ENCODE assay signal across 25 cellular contexts in the genomic region with DNA sequence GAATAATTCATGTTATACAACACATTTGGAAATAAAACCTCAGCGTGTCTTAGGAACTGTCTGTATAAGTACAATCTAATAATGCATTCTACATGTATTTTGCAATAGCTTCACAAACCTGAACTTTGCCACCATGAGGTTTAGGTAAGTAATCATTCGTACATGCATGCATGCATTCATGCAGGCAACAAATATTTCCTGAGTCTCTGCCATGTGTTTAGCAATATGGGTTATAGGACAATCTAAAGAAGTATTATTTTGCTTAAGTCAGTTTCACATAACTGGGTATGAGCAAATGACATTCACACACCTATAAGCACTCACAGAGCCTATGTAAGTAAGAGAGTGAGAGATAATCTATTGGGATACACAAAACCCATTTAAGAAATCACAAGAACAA.
"Had no signal": no experiment of that assay in that cellular context is flagged by ENCODE, and none has a peak within 500 bp of the region (broad histone marks: within the 10 kb centered on the region; RNA-seq: fewer than 3 reads in every experiment).

No MANE protein-coding gene starts in this region.

- H3K4me3 Mint-ChIP-seq: immature natural killer cell; natural killer cell; neural crest cell; stimulated activated memory B cell treated with anti-CD40 and anti-IgM and Interleukin-4, amounts not matched to agents 10 μg/mL and 1 μg/mL and 100 μg/mL, for 72 hours had no signal

- DNase-seq: dermis blood vessel endothelial cell; effector memory CD4-positive, alpha-beta T cell; foreskin melanocyte; glutamatergic neuron; heart right ventricle; hippocampal formation; immature natural killer cell; left ventricle myocardium superior; lower lobe of right lung; natural killer cell; pancreas; stimulated activated CD4-positive, alpha-beta T cell treated with anti-CD3 and anti-CD28 coated beads, Interleukin-2, amount 100 ng/mL, for 24 hours; stimulated activated CD4-positive, alpha-beta T cell treated with anti-CD3 and anti-CD28 coated beads, Interleukin-4, amount 100 ng/mL, for 4 hours; stimulated activated naive CD8-positive, alpha-beta T cell treated with anti-CD3 and anti-CD28 coated beads, Interleukin-15, Interleukin-2, amounts not matched to agents 100 U/mL and 50 U/mL, for 24 hours; substantia nigra; upper lobe of right lung; uterus had no signal

- H3K27me3 ChIP-seq: esophagus muscularis mucosa, heart right ventricle, neutrophil, pancreas, tibial nerve, upper lobe of right lung, uterus had no signal

- H3K4me1 Mint-ChIP-seq: neural crest cell; stimulated activated memory B cell treated with anti-CD40 and anti-IgM and Interleukin-4, amounts not matched to agents 10 μg/mL and 1 μg/mL and 100 μg/mL, for 72 hours had no signal

- H3K4me3 ChIP-seq: coronary artery, esophagus muscularis mucosa, heart right ventricle, lower lobe of right lung, pancreas, thoracic aorta, tibial nerve, upper lobe of right lung, uterus had no signal

- H3K27ac Mint-ChIP-seq: immature natural killer cell; natural killer cell; progenitor cell of endocrine pancreas; stimulated activated memory B cell treated with anti-CD40 and anti-IgM and Interleukin-4, amounts not matched to agents 10 μg/mL and 1 μg/mL and 100 μg/mL, for 72 hours had no signal

- H3K27ac ChIP-seq: coronary artery, esophagus muscularis mucosa, heart right ventricle, lower lobe of right lung, neutrophil, pancreas, thoracic aorta, tibial nerve, upper lobe of right lung, uterus had no signal

- H3K27me3 Mint-ChIP-seq: progenitor cell of endocrine pancreas; stimulated activated memory B cell treated with anti-CD40 and anti-IgM and Interleukin-4, amounts not matched to agents 10 μg/mL and 1 μg/mL and 100 μg/mL, for 72 hours had no signal

- H3K9me3 ChIP-seq: esophagus muscularis mucosa, lower lobe of right lung, neutrophil, pancreas, thoracic aorta, tibial nerve, upper lobe of right lung, uterus had no signal

- H3K36me3 ChIP-seq: neutrophil, pancreas, uterus had no signal

- H3K4me1 ChIP-seq: esophagus muscularis mucosa, heart right ventricle, lower lobe of right lung, pancreas, tibial nerve, upper lobe of right lung, uterus had no signal

- H3K9me3 Mint-ChIP-seq: immature natural killer cell, natural killer cell had no signal
